In genomic region chr6:84575264-84575663, GRCh38 we compare ENCODE assay signal across 1 cellular context.
TF ChIP-seq lines count a peak whose summit lies in the region.

No MANE protein-coding gene starts in this region.

TF ChIP-seq in SK-N-SH, 30 proteins besides CTCF, POLR2A, EP300 and RAD21 (continued from another document):
- TF ChIP-seq, protein P1, sequence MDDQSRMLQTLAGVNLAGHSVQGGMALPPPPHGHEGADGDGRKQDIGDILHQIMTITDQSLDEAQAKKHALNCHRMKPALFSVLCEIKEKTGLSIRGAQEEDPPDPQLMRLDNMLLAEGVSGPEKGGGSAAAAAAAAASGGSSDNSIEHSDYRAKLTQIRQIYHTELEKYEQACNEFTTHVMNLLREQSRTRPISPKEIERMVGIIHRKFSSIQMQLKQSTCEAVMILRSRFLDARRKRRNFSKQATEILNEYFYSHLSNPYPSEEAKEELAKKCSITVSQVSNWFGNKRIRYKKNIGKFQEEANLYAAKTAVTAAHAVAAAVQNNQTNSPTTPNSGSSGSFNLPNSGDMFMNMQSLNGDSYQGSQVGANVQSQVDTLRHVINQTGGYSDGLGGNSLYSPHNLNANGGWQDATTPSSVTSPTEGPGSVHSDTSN (IDR thresholded peaks at IDR 0.05) = peak; percentile 86
- TF ChIP-seq POLR2AphosphoS5 (IDR thresholded peaks at IDR 0.05; ENCODE audit: low read depth, low read length) (peak; percentile 31; the same call in 1 of the 2 replicates), GATA2 (CRISPR knock-in tag; IDR thresholded peaks at IDR 0.05) (no peak), NFIC (IDR thresholded peaks at IDR 0.05; ENCODE audit: borderline replicate concordance) (peak; percentile 40; the same call in 1 of the 2 replicates), FOXM1 (IDR thresholded peaks at IDR 0.05; ENCODE audit: low read depth) (peak; percentile 90), JUND (IDR thresholded peaks at IDR 0.05) (peak; percentile 70)
